Comparison of ENCODE assay signal across 9 cellular contexts in genomic region chr5:400282-401215, GRCh38. TPM values are rescaled to one million over a fixed set of nuclear protein-coding genes. Genes with fewer than 3 reads are reported as not detected.
DNase-seq lines count a peak whose midpoint lies in the region; ATAC-seq, FAIRE-seq and TF ChIP-seq lines count a peak whose summit lies in the region.
"Had no signal": no experiment of that assay in that cellular context is flagged by ENCODE, and none has a peak within 500 bp of the region (broad histone marks: within the 10 kb centered on the region; RNA-seq: fewer than 3 reads in every experiment).

No MANE protein-coding gene starts in this region.

- TF ChIP-seq EP300 in A549 (IDR thresholded peaks at IDR 0.05), result no peak

- H3K4me3 ChIP-seq in A549, result no peak overlapping the region
- no peak overlapping the region for H3K4me3 ChIP-seq in lung

- peaks cover 3% of the 10 kb centered on the region; the same call in 1 of the 3 replicates for H3K4me1 ChIP-seq in A549
- H3K4me1 ChIP-seq in lung (ENCODE audit: control insufficient read depth in 2 of 2, insufficient read depth in 2 of 2, low read length in 2 of 2), result peaks cover 0 to 15% of the 10 kb centered on the region in 2 donors

- POLR2A ChIA-PET in A549 (lab: Yijun Ruan, JAX), result no interaction called here

- no peaks in the 10 kb centered on the region for H3K9me3 Mint-ChIP-seq in activated T-helper 2 cell treated with anti-CD3 and anti-CD28 coated beads, Interferon-gamma antibody, Interleukin-2, Interleukin-4, amounts not matched to agents 10 μg/mL and 5 μg/mL and 100 μg/mL, durations not matched to agents 14 hours and 24 hours and 36 hours

- TF ChIP-seq RAD21 in A549 (conservative IDR thresholded peaks at IDR 0.05 in 1 of 2, IDR thresholded peaks at IDR 0.05 in 1 of 2), result no peak

- H3K27me3 ChIP-seq in lung (ENCODE audit: control insufficient read depth, insufficient read depth), result no peaks in the 10 kb centered on the region

- no peak for FAIRE-seq in A549 (lab: Jason Lieb, UNC)
- FAIRE-seq: colon had no signal

- peaks cover 30% of the 10 kb centered on the region for H3K4me1 Mint-ChIP-seq in activated T-helper 2 cell treated with anti-CD3 and anti-CD28 coated beads, Interferon-gamma antibody, Interleukin-2, Interleukin-4, amounts not matched to agents 10 μg/mL and 5 μg/mL and 100 μg/mL, durations not matched to agents 14 hours and 24 hours and 36 hours (ENCODE audit: low read depth)

- TF ChIP-seq POLR2A in A549 (IDR thresholded peaks at IDR 0.05; ENCODE audit: low read length), result no peak

- TF ChIP-seq CTCF in A549 (IDR thresholded peaks at IDR 0.05) (no peak), lung (IDR thresholded peaks at IDR 0.05; ENCODE audit: control extremely low read depth, extremely low read depth) (no peak)

- H3K27ac Mint-ChIP-seq in activated T-helper 2 cell treated with anti-CD3 and anti-CD28 coated beads, Interferon-gamma antibody, Interleukin-2, Interleukin-4, amounts not matched to agents 10 μg/mL and 5 μg/mL and 100 μg/mL, durations not matched to agents 14 hours and 24 hours and 36 hours, result peak overlapping the region; percentile 92

- no peaks in the 10 kb centered on the region for H3K27me3 Mint-ChIP-seq in activated T-helper 2 cell treated with anti-CD3 and anti-CD28 coated beads, Interferon-gamma antibody, Interleukin-2, Interleukin-4, amounts not matched to agents 10 μg/mL and 5 μg/mL and 100 μg/mL, durations not matched to agents 14 hours and 24 hours and 36 hours (ENCODE audit: low read depth)

- peak overlapping the region; percentile 63 for H3K4me3 Mint-ChIP-seq in activated T-helper 2 cell treated with anti-CD3 and anti-CD28 coated beads, Interferon-gamma antibody, Interleukin-2, Interleukin-4, amounts not matched to agents 10 μg/mL and 5 μg/mL and 100 μg/mL, durations not matched to agents 14 hours and 24 hours and 36 hours (ENCODE audit: low read depth)

- intact Hi-C loops in activated T-helper 2 cell treated with anti-CD3 and anti-CD28 coated beads, Interferon-gamma antibody, Interleukin-2, Interleukin-4, amounts not matched to agents 10 μg/mL and 5 μg/mL and 100 μg/mL, durations not matched to agents 14 hours and 24 hours and 36 hours (cut with micrococcal nuclease), result no loop called here

- H3K36me3 ChIP-seq in lung (ENCODE audit: control insufficient read depth in 2 of 2, insufficient read depth in 2 of 2, low read length in 2 of 2), result no peaks in the 10 kb centered on the region

- WGBS in A549 (ENCODE audit: missing lambda C conversion rate), result 84% methylated on average over 27 of the region's 27 CpGs
- WGBS in lung, 2 donors, result 50 to 51% methylated on average over 27 of the region's 27 CpGs

- H3K27ac ChIP-seq in A549 (no peak overlapping the region), lung (ENCODE audit: low read depth in 1 of 2, low read length in 1 of 2) (peak overlapping the region in 1 of 2 donors; percentile 96)

- DNase-seq in A549 (ENCODE audit: low read depth in 1 of 2, low spot score in 1 of 2), result no peak
- DNase-seq in activated T-helper 2 cell treated with anti-CD3 and anti-CD28 coated beads, Interferon-gamma antibody, Interleukin-2, Interleukin-4, amounts not matched to agents 10 μg/mL and 5 μg/mL and 100 μg/mL, durations not matched to agents 14 hours and 24 hours and 36 hours (ENCODE audit: low spot score), result peak; percentile 4
- DNase-seq in lung (ENCODE audit: low spot score), result no peak
- DNase-seq in NCI-H82 (lab: John Stamatoyannopoulos, UW), result no peak
- no peak for DNase-seq in RPMI8226

- H3K36me3 Mint-ChIP-seq in activated T-helper 2 cell treated with anti-CD3 and anti-CD28 coated beads, Interferon-gamma antibody, Interleukin-2, Interleukin-4, amounts not matched to agents 10 μg/mL and 5 μg/mL and 100 μg/mL, durations not matched to agents 14 hours and 24 hours and 36 hours (ENCODE audit: low read depth), result peaks cover 49% of the 10 kb centered on the region

- no peak for ATAC-seq in A549
- ATAC-seq in GM18520 (IDR thresholded peaks at IDR 0.05; ENCODE audit: unreplicated experiment), result peak; percentile 8
- ATAC-seq in HG03354 (IDR thresholded peaks at IDR 0.05; ENCODE audit: poor library complexity, severe bottlenecking, unreplicated experiment), result peak; percentile 32
- peak; percentile 13 for ATAC-seq in lung (ENCODE audit: insufficient read depth, low FRiP score)
- ATAC-seq in GM21526 (IDR thresholded peaks at IDR 0.05; ENCODE audit: low FRiP score, unreplicated experiment), result no peak

- CTCF ChIA-PET in A549 (lab: Yijun Ruan, JAX), result no interaction called here

- H3K4me2 ChIP-seq in A549, result peak overlapping the region; percentile 38; the same call in 2 of the 3 replicates

- no peaks in the 10 kb centered on the region for H3K9me3 ChIP-seq in A549
- no peaks in the 10 kb centered on the region for H3K9me3 ChIP-seq in lung (ENCODE audit: control insufficient read depth in 2 of 2, insufficient read depth in 1 of 2, low read length in 1 of 2)

TF ChIP-seq in A549, 52 proteins besides CTCF, POLR2A, EP300 and RAD21:
- TF ChIP-seq HOXB13 (CRISPR knock-in tag; IDR thresholded peaks at IDR 0.05; ENCODE audit: low read depth), result no peak
- no peak for TF ChIP-seq EHF (CRISPR knock-in tag; IDR thresholded peaks at IDR 0.05)
- TF ChIP-seq CHD2 (IDR thresholded peaks at IDR 0.05; ENCODE audit: low read length, partially characterized antibody), result no peak
- no peak for TF ChIP-seq FOXS1 (CRISPR knock-in tag; IDR thresholded peaks at IDR 0.05)
- no peak for TF ChIP-seq MAFK (IDR thresholded peaks at IDR 0.05; ENCODE audit: partially characterized antibody)
- TF ChIP-seq ZSCAN20 (CRISPR knock-in tag; IDR thresholded peaks at IDR 0.05), result no peak
- TF ChIP-seq REST (IDR thresholded peaks at IDR 0.05), result no peak

RNA-seq across cellular contexts. Expression of gene EXOC3, which starts 42.4 kb away (rescaled TPM):
- polyA plus RNA-seq in A549 (2011; rRNA removed) (20.0 and 25.1 TPM in 2 replicates), A549 (2017; fragmentation: RNase III; extraction: RNeasy Plus Mini Kit Qiagen cat#74134 plus additional on column Dnase treatment) (33.6 to 36.2 TPM (median 34.0 TPM) in 3 replicates), lung (10 to 100 TPM; 34.8 to 43.2 TPM)
- 18.4 and 20.4 TPM in 2 replicates for polyA plus RNA-seq in A549 (2012; cell fraction: cytosol; rRNA removed)
- 53.4 and 60.7 TPM in 2 replicates for polyA plus RNA-seq in A549 (2012; cell fraction: nucleus; rRNA removed)
- polyA minus RNA-seq in A549 (2011; rRNA and poly(A)+ RNA removed), result 23.6 and 25.2 TPM in 2 replicates
- total RNA-seq in activated T-helper 2 cell treated with anti-CD3 and anti-CD28 coated beads, Interferon-gamma antibody, Interleukin-2, Interleukin-4, amounts not matched to agents 10 μg/mL and 5 μg/mL and 100 μg/mL, durations not matched to agents 14 hours and 24 hours and 36 hours, result 62.3 and 66.4 TPM in 2 replicates
- total RNA-seq in lung, result 10 to 100 TPM; 60.5 to 61.0 TPM

Comparison
In these comparisons a context has a peak if more than half of its experiments do, and no peak if none do; other contexts are left out.
1. ATAC-seq: peak in GM18520 (single experiment), HG03354 (single experiment) and lung (single experiment); none in A549 (0 of 2) and GM21526 (single experiment).